In genomic region chr5:15459200-15459599, GRCh38 we compare ENCODE assay signal across 4 cellular contexts.
TF ChIP-seq lines count a peak whose summit lies in the region.

No MANE protein-coding gene starts in this region.

TF ChIP-seq in HepG2, 621 proteins besides CTCF, POLR2A, EP300 and RAD21:
- no peak for TF ChIP-seq THAP11 (CRISPR knock-in tag; IDR thresholded peaks at IDR 0.05)
- peak; percentile 41 to 60; a peak in 3 of 4 replicates for TF ChIP-seq MAFK (conservative IDR thresholded peaks at IDR 0.05 in 1 of 2, IDR thresholded peaks at IDR 0.05 in 1 of 2; ENCODE audit: low read length in 2 of 2)
- TF ChIP-seq PLRG1 (conservative IDR thresholded peaks at IDR 0.05), result no peak
- TF ChIP-seq MEF2D (CRISPR knock-in tag; IDR thresholded peaks at IDR 0.05), result no peak
- peak; percentile 30; the same call in 1 of the 2 replicates for TF ChIP-seq MAFF (IDR thresholded peaks at IDR 0.05; ENCODE audit: low read depth, low read length)
- no peak for TF ChIP-seq ZSCAN22 (CRISPR knock-in tag; IDR thresholded peaks at IDR 0.05)

TF ChIP-seq in A549, 52 proteins besides CTCF, POLR2A, EP300 and RAD21:
- TF ChIP-seq RCOR1 (IDR thresholded peaks at IDR 0.05; ENCODE audit: low read depth, low read length) (no peak), MAZ (IDR thresholded peaks at IDR 0.05; ENCODE audit: borderline replicate concordance, low read depth, low read length) (no peak), MAFK (IDR thresholded peaks at IDR 0.05; ENCODE audit: partially characterized antibody) (peak; percentile 38)

TF ChIP-seq in IMR-90, 13 proteins besides CTCF, POLR2A, EP300 and RAD21:
- TF ChIP-seq CEBPB (IDR thresholded peaks at IDR 0.05; ENCODE audit: low read depth, low read length), result no peak
- TF ChIP-seq MAFK (IDR thresholded peaks at IDR 0.05; ENCODE audit: low read depth, low read length), result peak; percentile 37

TF ChIP-seq in K562, 482 proteins besides CTCF, POLR2A, EP300 and RAD21:
- TF ChIP-seq CBX5 (IDR thresholded peaks at IDR 0.05; ENCODE audit: borderline replicate concordance, low read depth) (no peak), C11orf30 (IDR thresholded peaks at IDR 0.05; ENCODE audit: low read depth) (peak; percentile 32; the same call in 1 of the 2 replicates), ZNF316 (IDR thresholded peaks at IDR 0.05) (peak; percentile 66; the same call in 1 of the 2 replicates)
